21 cellular contexts compared by ENCODE assay signal in the genomic region with DNA sequence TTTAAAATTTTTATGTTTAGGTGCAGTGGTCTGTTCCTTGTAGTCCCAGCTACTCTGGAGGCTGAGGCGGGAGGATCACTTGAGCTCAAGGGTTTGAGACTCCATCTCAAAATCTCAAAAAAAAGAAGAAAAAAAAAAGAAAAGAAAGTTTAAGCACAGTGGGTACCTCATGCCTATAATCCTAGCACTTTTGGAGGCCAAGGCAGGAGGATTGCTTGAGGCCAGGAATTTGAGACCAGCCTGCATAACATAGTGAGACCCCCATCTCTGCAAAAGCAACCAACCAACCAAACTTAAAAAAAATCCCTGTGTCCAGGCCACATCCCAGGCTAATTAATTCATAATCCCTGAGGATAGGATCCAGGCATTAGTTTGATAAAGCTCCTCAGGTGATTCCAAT. TPM values are rescaled to one million over a fixed set of nuclear protein-coding genes. Genes with fewer than 3 reads are reported as not detected.
DNase-seq lines count a peak whose midpoint lies in the region; ATAC-seq, FAIRE-seq and TF ChIP-seq lines count a peak whose summit lies in the region.
"Had no signal": no experiment of that assay in that cellular context is flagged by ENCODE, and none has a peak within 500 bp of the region (broad histone marks: within the 10 kb centered on the region; RNA-seq: fewer than 3 reads in every experiment).

No MANE protein-coding gene starts in this region.

- peaks cover 82% of the 10 kb centered on the region for H3F3A ChIP-seq in neural progenitor cell (ENCODE audit: low read depth)

- peaks cover 2% of the 10 kb centered on the region for H3K9me3 Mint-ChIP-seq in neural progenitor cell
- H3K9me3 Mint-ChIP-seq in CD4-positive, alpha-beta T cell = no peaks in the 10 kb centered on the region

- H3K4me3 Mint-ChIP-seq in neural progenitor cell = peak overlapping the region; percentile 6
- H3K4me3 Mint-ChIP-seq in CD4-positive, alpha-beta T cell = no peak overlapping the region

- intact Hi-C loops in A673 (cut with micrococcal nuclease; ENCODE audit: unreplicated experiment) = no loop called here
- intact Hi-C loops in CD4-positive, alpha-beta T cell (cut with DNase I, micrococcal nuclease) = no loop called here

- H2AFZ ChIP-seq in H1 (ENCODE audit: low read length) (no peak overlapping the region), neural progenitor cell (replicated peaks) (no peak overlapping the region)

- H2BK15ac ChIP-seq in H1 (ENCODE audit: low read length) = no peak overlapping the region

- peaks cover 11% of the 10 kb centered on the region for H3K27me3 Mint-ChIP-seq in neural progenitor cell (ENCODE audit: insufficient read depth, low read depth)
- H3K27me3 Mint-ChIP-seq in CD4-positive, alpha-beta T cell = peaks cover 14% of the 10 kb centered on the region

- no peak; a peak in 1 of 3 replicates for TF ChIP-seq POLR2A in H1 (IDR thresholded peaks at IDR 0.05; ENCODE audit: control extremely low read depth in 1 of 2, low read depth in 2 of 2, low read length in 2 of 2)

- H4K5ac ChIP-seq in H1 (ENCODE audit: insufficient read length, low read depth, low read length) = peak overlapping the region; percentile 28

- H3K23me2 ChIP-seq in H1 (ENCODE audit: low read depth, low read length) = peaks cover 16% of the 10 kb centered on the region

- H3K4me2 ChIP-seq in H1 (ENCODE audit: insufficient read depth in 1 of 2, low read depth in 2 of 2, low read length in 2 of 2) (peak overlapping the region in 1 of 2 experiments; percentile 35; a peak in 1 of 4 replicates), neural progenitor cell (peak overlapping the region; percentile 92)

- H4K91ac ChIP-seq in H1 (replicated peaks; ENCODE audit: insufficient read length, low read length) = no peak overlapping the region

- no peak for TF ChIP-seq RAD21 in H1 (IDR thresholded peaks at IDR 0.05 in 1 of 2, conservative IDR thresholded peaks at IDR 0.05 in 1 of 2; ENCODE audit: low read depth in 2 of 2, low read length in 2 of 2)

- CTCF ChIA-PET in A673 (lab: Charles Lee) (interaction anchor here (0.6 kb wide), 1 partner anchor 28 kb away, joined by 3 read pairs; no protein-coding TSS in a partner anchor), H1 (lab: Charles Lee; ENCODE audit: partially characterized antibody) (interaction anchor here (0.9 to 7.6 kb wide), 6 partner anchors 10 to 31 kb away, joined by 3 to 59 read pairs (median 4); a partner anchor contains a TSS)
- CTCF ChIA-PET in CD4-positive, alpha-beta T cell (lab: Charles Lee) = interaction anchor here (1.2 kb wide), 1 partner anchor 17 kb away, joined by 5 read pairs; no protein-coding TSS in a partner anchor

- peak overlapping the region; percentile 37; the same call in 1 of the 2 replicates for H2BK5ac ChIP-seq in H1 (ENCODE audit: low read depth, low read length)

- H3K27ac ChIP-seq in A673 (ENCODE audit: low read depth, low read length, poor library complexity, severe bottlenecking) (peak overlapping the region; percentile 85), HUES64 (ENCODE audit: low read depth, low read length) (peak overlapping the region; percentile 98), H1 (ENCODE audit: low read depth, low read length) (peak overlapping the region; percentile 20), neural progenitor cell (peak overlapping the region; percentile 100)
- H3K27ac ChIP-seq in CD4-positive, alpha-beta T cell (ENCODE audit: low read depth, low read length) = no peak overlapping the region
- H3K27ac ChIP-seq: C4-2B had no signal

- H3K9ac ChIP-seq in HUES64 (ENCODE audit: low read depth, low read length) = no peak overlapping the region
- no peak overlapping the region for H3K9ac ChIP-seq in H1 (replicated peaks in 1 of 4; ENCODE audit: extremely low read depth in 1 of 4, low read depth in 3 of 4, low read length in 3 of 4)
- H3K9ac ChIP-seq in neural progenitor cell = no peak overlapping the region

- H2BK20ac ChIP-seq in H1 (ENCODE audit: low read length) = 0 out of 2 replicates have a peak overlapping the region, but pooled peaks have one; percentile 9

- H2BK120ac ChIP-seq in H1 (replicated peaks; ENCODE audit: low read depth, low read length) = no peak overlapping the region

- H4K20me1 ChIP-seq in H1 (replicated peaks in 1 of 2; ENCODE audit: control insufficient read depth in 1 of 2, insufficient read depth in 2 of 2, low read length in 2 of 2) = peaks cover 0 to 4% of the 10 kb centered on the region in 2 experiments
- peaks cover 89% of the 10 kb centered on the region for H4K20me1 ChIP-seq in neural progenitor cell (ENCODE audit: low read depth)

- no peak overlapping the region for H3K4me3 ChIP-seq in A673 (ENCODE audit: low read depth, low read length, poor library complexity, severe bottlenecking)
- no peak overlapping the region for H3K4me3 ChIP-seq in HUES64 (ENCODE audit: low read length)
- H3K4me3 ChIP-seq in H1 (ENCODE audit: extremely low read depth in 1 of 4, insufficient read depth in 2 of 4, low read depth in 3 of 4, low read length in 4 of 4) = no peak overlapping the region
- H3K4me3 ChIP-seq in neural progenitor cell = no peak overlapping the region

- H3K27me3 ChIP-seq in A673 (replicated peaks; ENCODE audit: insufficient read depth, low read depth, low read length, poor library complexity) (no peaks in the 10 kb centered on the region), HUES64 (ENCODE audit: insufficient read depth, low read length) (no peaks in the 10 kb centered on the region), H1 (replicated peaks in 1 of 4; ENCODE audit: control insufficient read depth in 3 of 4, extremely low read depth in 1 of 4, insufficient read depth in 3 of 4, low read length in 3 of 4) (no peaks in the 10 kb centered on the region), neural progenitor cell (no peaks in the 10 kb centered on the region)
- H3K27me3 ChIP-seq in CD4-positive, alpha-beta T cell (ENCODE audit: control insufficient read depth, insufficient read depth, low read length) = peaks cover 8% of the 10 kb centered on the region

- POLR2A ChIA-PET in A673 (lab: Charles Lee; ENCODE audit: low non-redundant PET) (no interaction called here), H1 (lab: Charles Lee; ENCODE audit: partially characterized antibody) (interaction anchor here (0.6 to 32.5 kb wide), 5 partner anchors 5 to 31 kb away, joined by 3 to 769 read pairs (median 13); a partner anchor contains a TSS)
- POLR2A ChIA-PET in CD4-positive, alpha-beta T cell (lab: Charles Lee) = interaction anchor here (5.3 kb wide), 1 partner anchor 18 kb away, joined by 54 read pairs; a partner anchor contains a TSS

- H3K4me1 ChIP-seq in A673 (ENCODE audit: insufficient read depth, low read length, poor library complexity, severe bottlenecking) (peaks cover 68% of the 10 kb centered on the region), HUES64 (ENCODE audit: insufficient read depth, low read length) (peaks cover 53% of the 10 kb centered on the region), H1 (replicated peaks in 1 of 4; ENCODE audit: control insufficient read depth in 3 of 4, insufficient read depth in 4 of 4, low read length in 3 of 4) (peaks cover 18 to 45% (median 27%) of the 10 kb centered on the region in 4 experiments), neural progenitor cell (peaks cover 72% of the 10 kb centered on the region)

- H3K79me2 ChIP-seq in H1 (ENCODE audit: control insufficient read depth in 1 of 2, insufficient read depth in 2 of 2, low read length in 2 of 2) (peaks cover 30 to 73% of the 10 kb centered on the region in 2 experiments), neural progenitor cell (ENCODE audit: low read depth) (peaks cover 90% of the 10 kb centered on the region)

- peaks cover 68% of the 10 kb centered on the region for H3K4me1 Mint-ChIP-seq in neural progenitor cell
- peaks cover 21% of the 10 kb centered on the region for H3K4me1 Mint-ChIP-seq in CD4-positive, alpha-beta T cell (ENCODE audit: low read depth)

- H3K36me3 ChIP-seq in A673 (ENCODE audit: insufficient read depth, low read length, poor library complexity, severe bottlenecking) = peaks cover 14% of the 10 kb centered on the region
- peaks cover 30% of the 10 kb centered on the region for H3K36me3 ChIP-seq in HUES64 (ENCODE audit: insufficient read depth, low read length)
- peaks cover 5 to 38% (median 9%) of the 10 kb centered on the region in 4 experiments for H3K36me3 ChIP-seq in H1 (ENCODE audit: control insufficient read depth in 2 of 4, insufficient read depth in 4 of 4, low read length in 3 of 4)
- peaks cover 11% of the 10 kb centered on the region for H3K36me3 ChIP-seq in neural progenitor cell

- H3K9me3 ChIP-seq in A673 (ENCODE audit: low read depth, low read length, poor library complexity, severe bottlenecking) (no peaks in the 10 kb centered on the region), HUES64 (ENCODE audit: insufficient read depth, low read depth, low read length) (no peaks in the 10 kb centered on the region), H1 (ENCODE audit: insufficient read depth in 2 of 2, low read depth in 1 of 2, low read length in 1 of 2) (no peaks in the 10 kb centered on the region), neural progenitor cell (ENCODE audit: low read depth) (no peaks in the 10 kb centered on the region)
- H3K9me3 ChIP-seq in CD4-positive, alpha-beta T cell (ENCODE audit: control insufficient read depth, low read length) = no peaks in the 10 kb centered on the region

- no TSS peak for BruUV-seq in A673 (replicated peaks; lab: Mats Ljungman, UMichigan)

- H3K4ac ChIP-seq in H1 (replicated peaks; ENCODE audit: insufficient read length, low read depth, low read length) = no peak overlapping the region

- no peak for FAIRE-seq in H1 (lab: Jason Lieb, UNC)
- FAIRE-seq: GM19239, H54 had no signal

- peak overlapping the region; percentile 65; the same call in 1 of the 2 replicates for H2AK5ac ChIP-seq in H1 (ENCODE audit: low read depth, low read length)

- 100% methylated on average over 1 of the region's 1 CpG for WGBS in HUES64
- 83% methylated on average over 1 of the region's 1 CpG; no CpG with 5 or more reads in 1 of the 2 experiments for whole genome bisulfite sequencing in H1 (ENCODE audit: extremely low coverage in 1 of 2, insufficient coverage in 1 of 2, insufficient read length in 1 of 2, insufficient replicate concordance in 2 of 2, low coverage in 1 of 2, low lambda C conversion rate in 2 of 2, missing lambda C conversion rate in 1 of 2), 2 experiments

- TF ChIP-seq CTCF in A673 (conservative IDR thresholded peaks at IDR 0.05; ENCODE audit: low read depth, low read length) = no peak
- no peak for TF ChIP-seq CTCF in H1 (IDR thresholded peaks at IDR 0.05; ENCODE audit: control extremely low read depth in 1 of 3, insufficient read depth in 1 of 3, low read depth in 1 of 3, low read length in 3 of 3)
- TF ChIP-seq CTCF in neural progenitor cell (IDR thresholded peaks at IDR 0.05) = no peak
- no peak for TF ChIP-seq CTCF in CD4-positive, alpha-beta T cell (IDR thresholded peaks at IDR 0.05)

- H3K23ac ChIP-seq in H1 (ENCODE audit: insufficient read length) = no peak overlapping the region

- peaks cover 10% of the 10 kb centered on the region for H3K79me1 ChIP-seq in H1 (ENCODE audit: low read depth, low read length)

- H3K14ac ChIP-seq in H1 (ENCODE audit: insufficient read length) = no peak overlapping the region

- no peak for TF ChIP-seq EP300 in H1 (IDR thresholded peaks at IDR 0.05; ENCODE audit: borderline replicate concordance in 1 of 2, low read depth in 2 of 2, low read length in 2 of 2)

- H3K36me3 Mint-ChIP-seq in neural progenitor cell = peaks cover 17% of the 10 kb centered on the region
- H3K36me3 Mint-ChIP-seq in CD4-positive, alpha-beta T cell (ENCODE audit: low read depth) = no peaks in the 10 kb centered on the region

- H4K8ac ChIP-seq in H1 (ENCODE audit: extremely low read depth, insufficient read depth, low read length) = no peak overlapping the region

- H3K18ac ChIP-seq in H1 (ENCODE audit: extremely low read depth, low read length) = peak overlapping the region; percentile 42; the same call in 1 of the 2 replicates

- peak overlapping the region; percentile 79 for H3K27ac Mint-ChIP-seq in neural progenitor cell
- H3K27ac Mint-ChIP-seq in CD4-positive, alpha-beta T cell = no peak overlapping the region

- no peak overlapping the region for H3K56ac ChIP-seq in H1 (replicated peaks; ENCODE audit: insufficient read length, low read depth, low read length)

- no peak for ATAC-seq in CD4-positive, alpha-beta T cell (ENCODE audit: poor library complexity)

- H2BK12ac ChIP-seq in H1 (ENCODE audit: low read depth, low read length) = peak overlapping the region; percentile 7; the same call in 1 of the 2 replicates

- DNase-seq in A673 (ENCODE audit: low spot score) (no peak), H1 (ENCODE audit: low read depth in 1 of 2, low spot score in 2 of 2) (no peak), neural progenitor cell (ENCODE audit: low spot score) (no peak), glomerular visceral epithelial cell (ENCODE audit: extremely low spot score) (no peak)
- no peak for DNase-seq in stimulated activated CD4-positive, alpha-beta T cell treated with anti-CD3 and anti-CD28 coated beads, Interleukin-2, amount 100 ng/mL, for 48 hours
- DNase-seq in CD4-positive, alpha-beta T cell = no peak
- DNase-seq: EL, GF-D8, IMR-90, NCI-H1694 treated with DMSO at 0.1 percent for 48 hours, NCI-H2081 treated with DMSO at 0.1 percent for 48 hours, NCI-H446, Right ventricle myocardium superior had no signal

RNA-seq across cellular contexts. Expression of a gene that starts 3.4 kb away (rescaled TPM):
- total RNA-seq in A673 (2021) (149 and 157 TPM in 2 replicates), neural progenitor cell (ENCODE audit: low replicate concordance) (263 and 394 TPM in 2 replicates)
- polyA plus RNA-seq in HUES64 (2013, experiment 1 of 2) = 211 TPM
- polyA plus RNA-seq in HUES64 (2013, experiment 2 of 2) = 202 TPM
- 346 and 360 TPM in 2 replicates for total RNA-seq in H1 (2021; fragmentation: NEBNext Ultra II Directional; extraction: Animal tissue kit (Norgen Biotek cat#: 25700))
- polyA plus RNA-seq in H1 (2011; rRNA removed) = 310 and 356 TPM in 2 replicates
- 193 TPM for polyA plus RNA-seq in H1 (2011; cell fraction: cytosol; rRNA removed)
- polyA plus RNA-seq in H1 (2011; cell fraction: nucleus; rRNA removed) = 292 TPM
- 283 to 321 TPM (median 294 TPM) in 4 replicates for polyA plus RNA-seq in H1 (2012, experiment 1 of 2)
- 364 TPM for polyA plus RNA-seq in H1 (2012, experiment 2 of 2)
- polyA plus RNA-seq in H1 (2013, experiment 1 of 2) = 182 TPM
- polyA plus RNA-seq in H1 (2013, experiment 2 of 2) = 177 TPM
- 379 and 423 TPM in 2 replicates for polyA minus RNA-seq in H1 (2011; rRNA and poly(A)+ RNA removed)
- polyA minus RNA-seq in H1 (2011; cell fraction: cytosol; rRNA and poly(A)+ RNA removed) = 241 TPM
- 133 TPM for polyA minus RNA-seq in H1 (2011; cell fraction: nucleus; rRNA and poly(A)+ RNA removed)
- total RNA-seq in CD4-positive, alpha-beta T cell = 1 to 10 TPM; 2.8 to 2.9 TPM

RNA-seq across cellular contexts. Expression of a gene that starts 18.4 kb away (rescaled TPM):
- total RNA-seq in A673 (2021) = 93.0 and 96.3 TPM in 2 replicates
- 59.3 TPM for polyA plus RNA-seq in HUES64 (2013, experiment 1 of 2)
- polyA plus RNA-seq in HUES64 (2013, experiment 2 of 2) = 55.1 TPM
- 98.6 and 103 TPM in 2 replicates for total RNA-seq in H1 (2021; fragmentation: NEBNext Ultra II Directional; extraction: Animal tissue kit (Norgen Biotek cat#: 25700))
- 144 and 152 TPM in 2 replicates for polyA plus RNA-seq in H1 (2011; rRNA removed)
- polyA plus RNA-seq in H1 (2011; cell fraction: cytosol; rRNA removed) = 178 TPM
- polyA plus RNA-seq in H1 (2011; cell fraction: nucleus; rRNA removed) = 437 TPM
- 106 to 114 TPM (median 112 TPM) in 4 replicates for polyA plus RNA-seq in H1 (2012, experiment 1 of 2)
- polyA plus RNA-seq in H1 (2012, experiment 2 of 2) = 29.7 TPM
- polyA plus RNA-seq in H1 (2013, experiment 1 of 2) = 84.3 TPM
- 73.0 TPM for polyA plus RNA-seq in H1 (2013, experiment 2 of 2)
- 176 and 181 TPM in 2 replicates for polyA minus RNA-seq in H1 (2011; rRNA and poly(A)+ RNA removed)
- polyA minus RNA-seq in H1 (2011; cell fraction: cytosol; rRNA and poly(A)+ RNA removed) = 59.2 TPM
- 147 TPM for polyA minus RNA-seq in H1 (2011; cell fraction: nucleus; rRNA and poly(A)+ RNA removed)
- 99.5 and 108 TPM in 2 replicates for total RNA-seq in neural progenitor cell (ENCODE audit: low replicate concordance)
- total RNA-seq in CD4-positive, alpha-beta T cell = 10 to 100 TPM; 31.9 to 34.5 TPM

RNA-seq across cellular contexts. Expression of a gene that starts 50.4 kb away (rescaled TPM):
- total RNA-seq in A673 (2021) (not detected in 2 replicates), neural progenitor cell (ENCODE audit: low replicate concordance) (not detected in 2 replicates)
- not detected for polyA plus RNA-seq in HUES64 (2013, experiment 1 of 2)
- polyA plus RNA-seq in HUES64 (2013, experiment 2 of 2) = not detected
- total RNA-seq in H1 (2021; fragmentation: NEBNext Ultra II Directional; extraction: Animal tissue kit (Norgen Biotek cat#: 25700)) = not detected in 2 replicates
- not detected in 2 replicates for polyA plus RNA-seq in H1 (2011; rRNA removed)
- polyA plus RNA-seq in H1 (2011; cell fraction: cytosol; rRNA removed) = not detected
- not detected for polyA plus RNA-seq in H1 (2011; cell fraction: nucleus; rRNA removed)
- not detected in 4 replicates for polyA plus RNA-seq in H1 (2012, experiment 1 of 2)
- polyA plus RNA-seq in H1 (2012, experiment 2 of 2) = not detected
- not detected for polyA plus RNA-seq in H1 (2013, experiment 1 of 2)
- polyA plus RNA-seq in H1 (2013, experiment 2 of 2) = not detected
- not detected in 2 replicates for polyA minus RNA-seq in H1 (2011; rRNA and poly(A)+ RNA removed)
- not detected for polyA minus RNA-seq in H1 (2011; cell fraction: cytosol; rRNA and poly(A)+ RNA removed)
- not detected for polyA minus RNA-seq in H1 (2011; cell fraction: nucleus; rRNA and poly(A)+ RNA removed)
- not detected for total RNA-seq in CD4-positive, alpha-beta T cell
- total RNA-seq: A172, IMR-90, M059J, Right ventricle myocardium superior, RPMI7951, SK-MEL-5 had no signal
- polyA plus RNA-seq: IMR-90 had no signal

RNA-seq across cellular contexts. Expression of a gene that starts 52.5 kb away (rescaled TPM):
- total RNA-seq in A673 (2021) (84.7 and 86.8 TPM in 2 replicates), neural progenitor cell (ENCODE audit: low replicate concordance) (34.2 and 35.7 TPM in 2 replicates)
- 32.4 TPM for polyA plus RNA-seq in HUES64 (2013, experiment 1 of 2)
- 29.9 TPM for polyA plus RNA-seq in HUES64 (2013, experiment 2 of 2)
- 49.5 and 58.3 TPM in 2 replicates for total RNA-seq in H1 (2021; fragmentation: NEBNext Ultra II Directional; extraction: Animal tissue kit (Norgen Biotek cat#: 25700))
- 50.5 and 51.5 TPM in 2 replicates for polyA plus RNA-seq in H1 (2011; rRNA removed)
- polyA plus RNA-seq in H1 (2011; cell fraction: cytosol; rRNA removed) = 52.1 TPM
- polyA plus RNA-seq in H1 (2011; cell fraction: nucleus; rRNA removed) = 70.9 TPM
- 45.9 to 65.6 TPM (median 59.1 TPM) in 4 replicates for polyA plus RNA-seq in H1 (2012, experiment 1 of 2)
- 41.6 TPM for polyA plus RNA-seq in H1 (2012, experiment 2 of 2)
- polyA plus RNA-seq in H1 (2013, experiment 1 of 2) = 35.1 TPM
- polyA plus RNA-seq in H1 (2013, experiment 2 of 2) = 32.5 TPM
- 122 and 145 TPM in 2 replicates for polyA minus RNA-seq in H1 (2011; rRNA and poly(A)+ RNA removed)
- polyA minus RNA-seq in H1 (2011; cell fraction: cytosol; rRNA and poly(A)+ RNA removed) = 29.7 TPM
- polyA minus RNA-seq in H1 (2011; cell fraction: nucleus; rRNA and poly(A)+ RNA removed) = 31.1 TPM
- 10 to 100 TPM; 70.9 to 77.4 TPM for total RNA-seq in CD4-positive, alpha-beta T cell

RNA-seq across cellular contexts. Expression of a gene that starts 52.8 kb away (rescaled TPM):
- total RNA-seq in A673 (2021) (31.9 and 37.1 TPM in 2 replicates), neural progenitor cell (ENCODE audit: low replicate concordance) (38.5 and 54.2 TPM in 2 replicates)
- 14.3 TPM for polyA plus RNA-seq in HUES64 (2013, experiment 1 of 2)
- 18.5 TPM for polyA plus RNA-seq in HUES64 (2013, experiment 2 of 2)
- total RNA-seq in H1 (2021; fragmentation: NEBNext Ultra II Directional; extraction: Animal tissue kit (Norgen Biotek cat#: 25700)) = 26.1 and 27.6 TPM in 2 replicates
- polyA plus RNA-seq in H1 (2011; rRNA removed) = 13.6 and 23.4 TPM in 2 replicates
- polyA plus RNA-seq in H1 (2011; cell fraction: cytosol; rRNA removed) = 18.6 TPM
- 14.0 TPM for polyA plus RNA-seq in H1 (2011; cell fraction: nucleus; rRNA removed)
- polyA plus RNA-seq in H1 (2012, experiment 1 of 2) = 18.6 to 25.3 TPM (median 19.8 TPM) in 4 replicates
- 14.8 TPM for polyA plus RNA-seq in H1 (2012, experiment 2 of 2)
- polyA plus RNA-seq in H1 (2013, experiment 1 of 2) = 17.0 TPM
- polyA plus RNA-seq in H1 (2013, experiment 2 of 2) = 16.2 TPM
- polyA minus RNA-seq in H1 (2011; rRNA and poly(A)+ RNA removed) = 25.3 and 43.2 TPM in 2 replicates
- 18.8 TPM for polyA minus RNA-seq in H1 (2011; cell fraction: cytosol; rRNA and poly(A)+ RNA removed)
- 22.2 TPM for polyA minus RNA-seq in H1 (2011; cell fraction: nucleus; rRNA and poly(A)+ RNA removed)
- total RNA-seq in CD4-positive, alpha-beta T cell = 10 to 100 TPM; 21.1 to 23.9 TPM

Comparison
In these comparisons a context has a peak if more than half of its experiments do, and no peak if none do; other contexts are left out.
1. RNA of a gene that starts 3.4 kb away (total RNA-seq): 346 to 360 TPM in H1, 263 to 394 TPM in neural progenitor cell and 149 to 157 TPM in A673; 2.8 to 2.9 TPM in CD4-positive, alpha-beta T cell; every median in the first group is over 10 times any median in the second.